35 cellular contexts compared by ENCODE assay signal in genomic region chr1:111836111-111836510, GRCh38.
"Had no signal": no experiment of that assay in that cellular context is flagged by ENCODE, and none has a peak within 500 bp of the region (broad histone marks: within the 10 kb centered on the region; RNA-seq: fewer than 3 reads in every experiment).

No MANE protein-coding gene starts in this region.

- H3K9me3 ChIP-seq: MG63 had no signal

- H3K4me3 ChIP-seq: MG63 had no signal

- H3K27me3 ChIP-seq: MG63 had no signal

- H3K36me3 ChIP-seq: MG63 had no signal

- DNase-seq: Karpas-422, Kasumi-1, KG1, MG63, MM.1S, MV-4-11, NCI-H1048, NCI-H1092, NCI-H1092 treated with DMSO at 0.1 percent for 48 hours, NCI-H1105, NCI-H1105 treated with DMSO at 0.1 percent for 48 hours, NCI-H1417, NCI-H1417 treated with DMSO at 0.1 percent for 48 hours, NCI-H1436, NCI-H1436 treated with DMSO at 0.1 percent for 48 hours, NCI-H146, NCI-H1694, NCI-H1694 treated with DMSO at 0.1 percent for 48 hours, NCI-H187, NCI-H187 treated with DMSO at 0.1 percent for 48 hours, NCI-H1930, NCI-H2029, NCI-H2029 treated with DMSO at 0.1 percent for 48 hours, NCI-H2081, NCI-H2081 treated with DMSO at 0.1 percent for 48 hours, NCI-H2107, NCI-H2171, NCI-H2171 treated with DMSO at 0.1 percent for 48 hours, NCI-H2227 treated with DMSO at 0.1 percent for 48 hours, NCI-H226, NCI-H345, NCI-H446, NCI-H446 treated with DMSO at 0.1 percent for 48 hours, NCI-H510A had no signal

- H3K27ac ChIP-seq: KMS-11 had no signal
